In genomic region chr12:132176358-132176919, GRCh38 we compare ENCODE assay signal across 27 cellular contexts.
"Had no signal": no experiment of that assay in that cellular context is flagged by ENCODE, and none has a peak within 500 bp of the region (broad histone marks: within the 10 kb centered on the region; RNA-seq: fewer than 3 reads in every experiment).

No MANE protein-coding gene starts in this region.

- DNase-seq: colonic mucosa; effector CD8-positive, alpha-beta T cell; endodermal cell; foreskin fibroblast; gastrocnemius medialis; left colon; mesenchymal stem cell; naive B cell; nephron progenitor cell; occipital lobe; ovary; retina; stimulated activated CD4-positive, alpha-beta T cell treated with anti-CD3 and anti-CD28 coated beads, Interleukin-2, amount 100 ng/mL, for 24 hours; stimulated activated CD4-positive, alpha-beta T cell treated with anti-CD3 and anti-CD28 coated beads, Interleukin-4, amount 100 ng/mL, for 24 hours; stimulated activated naive CD4-positive, alpha-beta T cell treated with Interleukin-2 at 50 U/mL for 16 hours; testis had no signal

- H3K27me3 ChIP-seq: colonic mucosa, ovary, testis, upper lobe of left lung had no signal

- FAIRE-seq: urothelium cell line had no signal

- H2AFZ ChIP-seq: hepatocyte had no signal

- ATAC-seq: gastrocnemius medialis; sciatic nerve; stimulated activated effector memory CD8-positive, alpha-beta T cell treated with anti-CD3 and anti-CD28 coated beads, Interleukin-12 subunit alpha, Interleukin-12 subunit beta, amount 100 ng/mL, for 72 hours had no signal

- H3K4me3 ChIP-seq: colonic mucosa, gastrocnemius medialis, heart left ventricle, hepatocyte, mucosa of descending colon, ovary, smooth muscle cell, stomach, testis, tibial nerve, upper lobe of left lung had no signal

- H3K9me3 ChIP-seq: colonic mucosa, gastrocnemius medialis, heart left ventricle, mucosa of descending colon, ovary, stomach, testis, upper lobe of left lung had no signal

- H3K79me2 ChIP-seq: hepatocyte had no signal

- H3K4me2 ChIP-seq: hepatocyte, smooth muscle cell had no signal

- H3K27ac ChIP-seq: colonic mucosa, epithelial cell of prostate, gastrocnemius medialis, heart left ventricle, hepatocyte, ovary, stomach, testis, tibial nerve, upper lobe of left lung had no signal

- H3K36me3 ChIP-seq: colonic mucosa, gastrocnemius medialis, heart left ventricle, ovary, stomach, tibial nerve, upper lobe of left lung had no signal

- H3K4me1 ChIP-seq: colonic mucosa, heart left ventricle, testis, tibial nerve had no signal
